ENCODE assay signal across 8 cellular contexts in genomic region chr15:34337557-34338306, GRCh38.
DNase-seq lines count a peak whose midpoint lies in the region; ATAC-seq and TF ChIP-seq lines count a peak whose summit lies in the region.

Gene SLC12A6, minus strand, starts transcription at chr15:34337781. Its CDS starts 1,101 bp downstream, at chr15:34336680.

- TF ChIP-seq CTCF in AG04449 (IDR thresholded peaks at IDR 0.05; ENCODE audit: insufficient read depth, low read length, missing control alignments) = no peak

- peak within 1 kb of the TSS; percentile 95 for H3K4me3 ChIP-seq in AG04449 (ENCODE audit: low read depth, low read length)

- POLR2A ChIA-PET in AG04449 (lab: Yijun Ruan, JAX) = interaction anchor here (0.7 to 1.4 kb wide), 7 partner anchors 9 to 295 kb away, joined by 3 to 7 read pairs (median 4); partner anchors contain the start of gene LPCAT4

- peak; percentile 38 for ATAC-seq in GM18873 (IDR thresholded peaks at IDR 0.05; ENCODE audit: low FRiP score, unreplicated experiment)
- ATAC-seq in HG03135 (IDR thresholded peaks at IDR 0.05; ENCODE audit: unreplicated experiment) = peak; percentile 65

- H3K27ac ChIP-seq in caudate nucleus (ENCODE audit: low read depth, low read length) = peak within 1 kb of the TSS; percentile 96

- CTCF ChIA-PET in AG04449 (lab: Yijun Ruan, JAX) = interaction anchor here (0.7 to 2.4 kb wide), 6 partner anchors 8 to 128 kb away, joined by 3 to 9 read pairs (median 3); partner anchors contain the start of gene KATNBL1

- DNase-seq in AG04449 (ENCODE audit: low read depth, low spot score) (peak; percentile 44), NCI-H345 (lab: John Stamatoyannopoulos, UW) (peak; percentile 85), caudate nucleus (lab: John Stamatoyannopoulos, UW) (peak; percentile 58 to 95 (median 86)), iris pigment epithelial cell (ENCODE audit: low read depth) (peak; percentile 96)
- DNase-seq in activated CD4-positive, CD25-positive, alpha-beta regulatory T cell (lab: John Stamatoyannopoulos, UW) = peak; percentile 74 to 89 (median 83)
- peak; percentile 77 to 82 for DNase-seq in stimulated activated CD4-positive, alpha-beta T cell treated with anti-CD3 and anti-CD28 coated beads, Interleukin-12 subunit alpha, Interleukin-12 subunit beta, amount 100 ng/mL, for 24 hours (ENCODE audit: low read depth in 2 of 2)

Comparison
In these comparisons a context has a peak if more than half of its experiments do, and no peak if none do; other contexts are left out.
1. Peak in every context shown above with its lines: DNase-seq, ATAC-seq, H3K4me3 ChIP-seq and H3K27ac ChIP-seq.
2. DNase-seq: peak in every context shown above with its lines; median percentile 96 in iris pigment epithelial cell; 86 in caudate nucleus; 85 in NCI-H345; 83 in activated CD4-positive, CD25-positive, alpha-beta regulatory T cell; 80 in stimulated activated CD4-positive, alpha-beta T cell treated with anti-CD3 and anti-CD28 coated beads, Interleukin-12 subunit alpha, Interleukin-12 subunit beta, amount 100 ng/mL, for 24 hours; 44 in AG04449.